19 cellular contexts compared by ENCODE assay signal in genomic region chr12:3888654-3889053, GRCh38.
"Had no signal": no experiment of that assay in that cellular context is flagged by ENCODE, and none has a peak within 500 bp of the region (broad histone marks: within the 10 kb centered on the region; RNA-seq: fewer than 3 reads in every experiment).

No MANE protein-coding gene starts in this region.

- ATAC-seq: activated T-cell treated with anti-CD3 and anti-CD28 coated beads, Interleukin-2, amount 50 U/mL, for 72 hours; left colon; pancreas; psoas muscle; upper lobe of right lung had no signal

- H3K9me3 Mint-ChIP-seq: activated CD4-positive, alpha-beta memory T cell treated with anti-CD3 and anti-CD28 coated beads for 36 hours; activated naive CD4-positive, alpha-beta T cell treated with anti-CD3 and anti-CD28 coated beads, Interleukin-2, amount 10 ng/mL, durations not matched to agents 7 days and 5 days; activated T-cell treated with anti-CD3 and anti-CD28 coated beads, Interleukin-2, amount 50 U/mL, for 72 hours; nephron had no signal

- H3K4me1 ChIP-seq: pancreas, psoas muscle, right atrium auricular region, upper lobe of right lung had no signal

- H3K4me3 ChIP-seq: coronary artery, pancreas, psoas muscle, right atrium auricular region, spleen, upper lobe of right lung had no signal

- H3K4me3 Mint-ChIP-seq: activated CD4-positive, alpha-beta memory T cell treated with anti-CD3 and anti-CD28 coated beads for 36 hours; activated naive CD4-positive, alpha-beta T cell treated with anti-CD3 and anti-CD28 coated beads, Interleukin-2, amount 10 ng/mL, durations not matched to agents 7 days and 5 days; activated T-cell treated with anti-CD3 and anti-CD28 coated beads, Interleukin-2, amount 50 U/mL, for 72 hours; nephron had no signal

- H3K36me3 ChIP-seq: pancreas, right atrium auricular region, spleen, upper lobe of right lung had no signal

- H3K36me3 Mint-ChIP-seq: activated CD4-positive, alpha-beta memory T cell treated with anti-CD3 and anti-CD28 coated beads for 36 hours; activated naive CD4-positive, alpha-beta T cell treated with anti-CD3 and anti-CD28 coated beads, Interleukin-2, amount 10 ng/mL, durations not matched to agents 7 days and 5 days had no signal

- H3K27me3 ChIP-seq: pancreas, right atrium auricular region, spleen had no signal

- H3K27ac Mint-ChIP-seq: activated CD4-positive, alpha-beta memory T cell treated with anti-CD3 and anti-CD28 coated beads for 36 hours; activated naive CD4-positive, alpha-beta T cell treated with anti-CD3 and anti-CD28 coated beads, Interleukin-2, amount 10 ng/mL, durations not matched to agents 7 days and 5 days; activated T-cell treated with anti-CD3 and anti-CD28 coated beads, Interleukin-2, amount 50 U/mL, for 72 hours had no signal

- H3K27ac ChIP-seq: coronary artery, pancreas, psoas muscle, right atrium auricular region, spleen, upper lobe of right lung had no signal

- DNase-seq: activated CD4-positive, alpha-beta memory T cell treated with anti-CD3 and anti-CD28 coated beads for 36 hours; activated CD4-positive, alpha-beta T cell treated with anti-CD3 and anti-CD28 coated beads for 48 hours; activated effector memory CD4-positive, alpha-beta T cell treated with anti-CD3 and anti-CD28 coated beads, Interleukin-2, amount 50 U/mL, for 16 hours; activated naive CD4-positive, alpha-beta T cell treated with anti-CD3 and anti-CD28 coated beads, Interleukin-2, amount 10 ng/mL, durations not matched to agents 7 days and 5 days; activated T-cell treated with anti-CD3 and anti-CD28 coated beads, Interleukin-2, amount 50 U/mL, for 72 hours; cerebellar nuclear complex; effector CD4-positive, alpha-beta T cell; foreskin fibroblast; left colon; mesenchymal stem cell; pancreas; psoas muscle; spleen; stimulated activated CD4-positive, alpha-beta T cell treated with anti-CD3 and anti-CD28 coated beads, Interleukin-4, amount 100 ng/mL, for 1 hour; stimulated activated naive CD4-positive, alpha-beta T cell treated with Interleukin-2 at 50 U/mL for 16 hours; upper lobe of right lung had no signal
